29 cellular contexts compared by ENCODE assay signal in genomic region chr4:73053076-73053475, GRCh38.
"Had no signal": no experiment of that assay in that cellular context is flagged by ENCODE, and none has a peak within 500 bp of the region (broad histone marks: within the 10 kb centered on the region; RNA-seq: fewer than 3 reads in every experiment).

No MANE protein-coding gene starts in this region.

- H3K9me3 ChIP-seq: ascending aorta, gastroesophageal sphincter, heart left ventricle, left lung, right lobe of liver, thyroid gland, upper lobe of right lung had no signal

- ATAC-seq: activated CD8-positive, alpha-beta memory T cell treated with anti-CD3 and anti-CD28 coated beads, Interleukin-2, amount 10 ng/mL, durations not matched to agents 7 days and 5 days; activated CD8-positive, alpha-beta T cell treated with anti-CD3 and anti-CD28 coated beads for 36 hours; activated naive CD8-positive, alpha-beta T cell treated with anti-CD3 and anti-CD28 coated beads, Interleukin-2, amount 50 U/mL, for 24 hours; gastroesophageal sphincter; heart left ventricle; left lung; right lobe of liver; T-cell; upper lobe of right lung had no signal

- H3K27ac Mint-ChIP-seq: activated CD4-positive, alpha-beta T cell treated with anti-CD3 and anti-CD28 coated beads, Interleukin-2, amount 10 ng/mL, durations not matched to agents 7 days and 5 days; activated CD8-positive, alpha-beta memory T cell treated with anti-CD3 and anti-CD28 coated beads, Interleukin-2, amount 10 ng/mL, durations not matched to agents 7 days and 5 days; activated CD8-positive, alpha-beta T cell treated with anti-CD3 and anti-CD28 coated beads for 36 hours; activated naive CD8-positive, alpha-beta T cell treated with anti-CD3 and anti-CD28 coated beads, Interleukin-2, amount 50 U/mL, for 24 hours; dendritic cell treated with granulocyte-macrophage colony-stimulating factor and Interleukin-4, amounts not matched to agents 40 ng/mL and 50 ng/mL, for 4 days; naive B cell; stimulated activated naive CD8-positive, alpha-beta T cell treated with anti-CD3 and anti-CD28 coated beads, Interleukin-15, Interleukin-2, amounts not matched to agents 100 ng/mL and 50 ng/mL, for 24 hours; T-cell; T-helper 2 cell treated with Interferon-gamma antibody and Interleukin-4, amounts not matched to agents 5 μg/mL and 100 μg/mL, for 36 hours had no signal

- H3K27me3 Mint-ChIP-seq: activated CD4-positive, alpha-beta T cell treated with anti-CD3 and anti-CD28 coated beads, Interleukin-2, amount 10 ng/mL, durations not matched to agents 7 days and 5 days; activated CD8-positive, alpha-beta memory T cell treated with anti-CD3 and anti-CD28 coated beads, Interleukin-2, amount 10 ng/mL, durations not matched to agents 7 days and 5 days; activated CD8-positive, alpha-beta T cell treated with anti-CD3 and anti-CD28 coated beads for 36 hours; activated naive CD8-positive, alpha-beta T cell treated with anti-CD3 and anti-CD28 coated beads, Interleukin-2, amount 50 U/mL, for 24 hours; dendritic cell treated with granulocyte-macrophage colony-stimulating factor and Interleukin-4, amounts not matched to agents 40 ng/mL and 50 ng/mL, for 4 days; naive B cell; stimulated activated naive CD8-positive, alpha-beta T cell treated with anti-CD3 and anti-CD28 coated beads, Interleukin-15, Interleukin-2, amounts not matched to agents 100 ng/mL and 50 ng/mL, for 24 hours; T-cell had no signal

- H3K4me3 ChIP-seq: ascending aorta, cardiac muscle cell, gastroesophageal sphincter, heart left ventricle, left lung, lung, right lobe of liver, skin epidermis, thyroid gland, upper lobe of right lung had no signal

- DNase-seq: activated CD4-positive, alpha-beta T cell treated with anti-CD3 and anti-CD28 coated beads, Interleukin-2, amount 10 ng/mL, durations not matched to agents 7 days and 5 days; activated CD4-positive, CD25-positive, alpha-beta regulatory T cell treated with anti-CD3 and anti-CD28 coated beads, Interleukin-2, amount 50 U/mL, for 72 hours; activated CD8-positive, alpha-beta memory T cell treated with anti-CD3 and anti-CD28 coated beads, Interleukin-2, amount 10 ng/mL, durations not matched to agents 7 days and 5 days; activated CD8-positive, alpha-beta T cell treated with anti-CD3 and anti-CD28 coated beads for 36 hours; activated effector memory CD4-positive, alpha-beta T cell treated with anti-CD3 and anti-CD28 coated beads, Interleukin-2, amount 50 U/mL, for 16 hours; activated naive CD4-positive, alpha-beta T cell treated with anti-CD3 and anti-CD28 coated beads, Interleukin-2, amount 50 U/mL, for 16 hours; activated naive CD8-positive, alpha-beta T cell treated with anti-CD3 and anti-CD28 coated beads, Interleukin-2, amount 50 U/mL, for 24 hours; activated T-cell treated with anti-CD3 and anti-CD28 coated beads for 4 hours; effector CD4-positive, alpha-beta T cell; heart left ventricle; kidney glomerular epithelial cell; left lung; naive B cell; occipital lobe; right lobe of liver; stimulated activated CD4-positive, alpha-beta T cell treated with anti-CD3 and anti-CD28 coated beads, Interleukin-1b, Interleukin-23, amount 100 ng/mL, for 48 hours; substantia nigra; T-cell; thyroid gland; upper lobe of right lung had no signal

- H3K4me1 Mint-ChIP-seq: naive B cell, T-cell had no signal

- H3K9me3 Mint-ChIP-seq: activated CD4-positive, alpha-beta T cell treated with anti-CD3 and anti-CD28 coated beads, Interleukin-2, amount 10 ng/mL, durations not matched to agents 7 days and 5 days; activated CD8-positive, alpha-beta T cell treated with anti-CD3 and anti-CD28 coated beads for 36 hours; activated naive CD8-positive, alpha-beta T cell treated with anti-CD3 and anti-CD28 coated beads, Interleukin-2, amount 50 U/mL, for 24 hours; dendritic cell treated with granulocyte-macrophage colony-stimulating factor and Interleukin-4, amounts not matched to agents 40 ng/mL and 50 ng/mL, for 4 days; naive B cell; neural crest cell; stimulated activated naive CD8-positive, alpha-beta T cell treated with anti-CD3 and anti-CD28 coated beads, Interleukin-15, Interleukin-2, amounts not matched to agents 100 ng/mL and 50 ng/mL, for 24 hours; T-cell; T-helper 2 cell treated with Interferon-gamma antibody and Interleukin-4, amounts not matched to agents 5 μg/mL and 100 μg/mL, for 36 hours had no signal

- H3K27me3 ChIP-seq: ascending aorta, cardiac muscle cell, gastroesophageal sphincter, heart left ventricle, left lung, right lobe of liver, thyroid gland, upper lobe of right lung had no signal

- H3K4me3 Mint-ChIP-seq: activated CD4-positive, alpha-beta T cell treated with anti-CD3 and anti-CD28 coated beads, Interleukin-2, amount 10 ng/mL, durations not matched to agents 7 days and 5 days; activated CD8-positive, alpha-beta memory T cell treated with anti-CD3 and anti-CD28 coated beads, Interleukin-2, amount 10 ng/mL, durations not matched to agents 7 days and 5 days; activated CD8-positive, alpha-beta T cell treated with anti-CD3 and anti-CD28 coated beads for 36 hours; activated naive CD8-positive, alpha-beta T cell treated with anti-CD3 and anti-CD28 coated beads, Interleukin-2, amount 50 U/mL, for 24 hours; dendritic cell treated with granulocyte-macrophage colony-stimulating factor and Interleukin-4, amounts not matched to agents 40 ng/mL and 50 ng/mL, for 4 days; naive B cell; neural crest cell; stimulated activated naive CD8-positive, alpha-beta T cell treated with anti-CD3 and anti-CD28 coated beads, Interleukin-15, Interleukin-2, amounts not matched to agents 100 ng/mL and 50 ng/mL, for 24 hours; T-cell; T-helper 2 cell treated with Interferon-gamma antibody and Interleukin-4, amounts not matched to agents 5 μg/mL and 100 μg/mL, for 36 hours had no signal

- H3K4me1 ChIP-seq: ascending aorta, gastroesophageal sphincter, left lung, right lobe of liver, thyroid gland, upper lobe of right lung had no signal
